In genomic region chr11:93492464-93493251, GRCh38 we compare ENCODE assay signal across 27 cellular contexts.
"Had no signal": no experiment of that assay in that cellular context is flagged by ENCODE, and none has a peak within 500 bp of the region (broad histone marks: within the 10 kb centered on the region; RNA-seq: fewer than 3 reads in every experiment).

No MANE protein-coding gene starts in this region.

- ATAC-seq: activated CD8-positive, alpha-beta memory T cell treated with anti-CD3 and anti-CD28 coated beads, Interleukin-2, amount 10 ng/mL, durations not matched to agents 7 days and 5 days; activated CD8-positive, alpha-beta T cell treated with anti-CD3 and anti-CD28 coated beads for 36 hours; effector memory CD8-positive, alpha-beta T cell; esophagus mucosa; left ventricle myocardium superior; sciatic nerve; stimulated activated naive B cell treated with anti-CD40 and anti-IgM and Interleukin-4, amounts not matched to agents 10 μg/mL and 1 μg/mL and 100 μg/mL, for 72 hours had no signal

- H3K4me3 ChIP-seq: colonic mucosa, dorsolateral prefrontal cortex, testis, vagina had no signal

- H3K4me1 Mint-ChIP-seq: activated CD4-positive, alpha-beta T cell treated with anti-CD3 and anti-CD28 coated beads, Interleukin-2, amount 10 ng/mL, durations not matched to agents 7 days and 5 days; activated CD8-positive, alpha-beta memory T cell treated with anti-CD3 and anti-CD28 coated beads, Interleukin-2, amount 10 ng/mL, durations not matched to agents 7 days and 5 days; activated naive CD4-positive, alpha-beta T cell treated with anti-CD3 and anti-CD28 coated beads, Interleukin-2, amount 50 U/mL, for 24 hours; immature natural killer cell; memory B cell; stimulated activated naive B cell treated with anti-CD40 and anti-IgM and Interleukin-4, amounts not matched to agents 10 μg/mL and 1 μg/mL and 100 μg/mL, for 72 hours had no signal

- H3K4me3 Mint-ChIP-seq: activated CD4-positive, alpha-beta T cell treated with anti-CD3 and anti-CD28 coated beads, Interleukin-2, amount 10 ng/mL, durations not matched to agents 7 days and 5 days; activated CD8-positive, alpha-beta memory T cell treated with anti-CD3 and anti-CD28 coated beads, Interleukin-2, amount 10 ng/mL, durations not matched to agents 7 days and 5 days; activated CD8-positive, alpha-beta T cell treated with anti-CD3 and anti-CD28 coated beads for 36 hours; activated naive CD4-positive, alpha-beta T cell treated with anti-CD3 and anti-CD28 coated beads, Interleukin-2, amount 50 U/mL, for 24 hours; effector memory CD8-positive, alpha-beta T cell; immature natural killer cell; memory B cell; nephron; stimulated activated naive B cell treated with anti-CD40 and anti-IgM and Interleukin-4, amounts not matched to agents 10 μg/mL and 1 μg/mL and 100 μg/mL, for 72 hours; T-helper 1 cell treated with Interleukin-12 subunit alpha and Interleukin-12 subunit beta and Interleukin-4 antibody, amounts not matched to agents 30 μg/mL and 1 μg/mL, for 36 hours; type B pancreatic cell had no signal

- H3K36me3 Mint-ChIP-seq: activated naive CD4-positive, alpha-beta T cell treated with anti-CD3 and anti-CD28 coated beads, Interleukin-2, amount 50 U/mL, for 24 hours; stimulated activated naive B cell treated with anti-CD40 and anti-IgM and Interleukin-4, amounts not matched to agents 10 μg/mL and 1 μg/mL and 100 μg/mL, for 72 hours had no signal

- H3K27ac Mint-ChIP-seq: activated CD8-positive, alpha-beta memory T cell treated with anti-CD3 and anti-CD28 coated beads, Interleukin-2, amount 10 ng/mL, durations not matched to agents 7 days and 5 days; activated CD8-positive, alpha-beta T cell treated with anti-CD3 and anti-CD28 coated beads for 36 hours; activated naive CD4-positive, alpha-beta T cell treated with anti-CD3 and anti-CD28 coated beads, Interleukin-2, amount 50 U/mL, for 24 hours; effector memory CD8-positive, alpha-beta T cell; immature natural killer cell; memory B cell; stimulated activated naive B cell treated with anti-CD40 and anti-IgM and Interleukin-4, amounts not matched to agents 10 μg/mL and 1 μg/mL and 100 μg/mL, for 72 hours; T-helper 1 cell treated with Interleukin-12 subunit alpha and Interleukin-12 subunit beta and Interleukin-4 antibody, amounts not matched to agents 30 μg/mL and 1 μg/mL, for 36 hours; type B pancreatic cell had no signal

- H3K9me3 ChIP-seq: colonic mucosa, testis, vagina had no signal

- FAIRE-seq: endothelial cell of umbilical vein had no signal

- H3K27me3 ChIP-seq: colonic mucosa, dorsolateral prefrontal cortex, testis, vagina had no signal

- H3K36me3 ChIP-seq: colonic mucosa, vagina had no signal

- H3K4me1 ChIP-seq: testis, vagina had no signal

- DNase-seq: activated CD4-positive, alpha-beta T cell treated with anti-CD3 and anti-CD28 coated beads, Interleukin-2, amount 10 ng/mL, durations not matched to agents 7 days and 5 days; activated CD4-positive, CD25-positive, alpha-beta regulatory T cell treated with anti-CD3 and anti-CD28 coated beads, Interleukin-2, amount 50 U/mL, for 72 hours; activated CD8-positive, alpha-beta memory T cell treated with anti-CD3 and anti-CD28 coated beads, Interleukin-2, amount 10 ng/mL, durations not matched to agents 7 days and 5 days; activated CD8-positive, alpha-beta T cell treated with anti-CD3 and anti-CD28 coated beads for 36 hours; activated gamma-delta T cell treated with Interleukin-2 at 50 U/mL for 16 hours; activated T-cell treated with anti-CD3 and anti-CD28 coated beads for 4 hours; anterior cingulate cortex; dorsolateral prefrontal cortex; effector memory CD8-positive, alpha-beta T cell; foreskin melanocyte; immature natural killer cell; kidney glomerular epithelial cell; left ventricle myocardium superior; stimulated activated CD4-positive, alpha-beta T cell treated with anti-CD3 and anti-CD28 coated beads, Interleukin-2, amount 100 ng/mL, for 48 hours; stimulated activated CD8-positive, alpha-beta memory T cell treated with anti-CD3 and anti-CD28 coated beads, Interleukin-4, amount 100 ng/mL, for 48 hours; stimulated activated naive B cell treated with anti-CD40 and anti-IgM and Interleukin-4, amounts not matched to agents 10 μg/mL and 1 μg/mL and 100 μg/mL, for 72 hours; testis had no signal

- H3K27me3 Mint-ChIP-seq: activated CD4-positive, alpha-beta T cell treated with anti-CD3 and anti-CD28 coated beads, Interleukin-2, amount 10 ng/mL, durations not matched to agents 7 days and 5 days; activated CD8-positive, alpha-beta memory T cell treated with anti-CD3 and anti-CD28 coated beads, Interleukin-2, amount 10 ng/mL, durations not matched to agents 7 days and 5 days; activated CD8-positive, alpha-beta T cell treated with anti-CD3 and anti-CD28 coated beads for 36 hours; activated naive CD4-positive, alpha-beta T cell treated with anti-CD3 and anti-CD28 coated beads, Interleukin-2, amount 50 U/mL, for 24 hours; effector memory CD8-positive, alpha-beta T cell; memory B cell; stimulated activated naive B cell treated with anti-CD40 and anti-IgM and Interleukin-4, amounts not matched to agents 10 μg/mL and 1 μg/mL and 100 μg/mL, for 72 hours had no signal

- H3K27ac ChIP-seq: colonic mucosa, dorsolateral prefrontal cortex, testis, vagina had no signal
